In genomic region chr5:168468836-168469235, GRCh38 we compare ENCODE assay signal across 24 cellular contexts. TPM values are rescaled to one million over a fixed set of nuclear protein-coding genes. Genes with fewer than 3 reads are reported as not detected.
DNase-seq lines count a peak whose midpoint lies in the region; ATAC-seq and TF ChIP-seq lines count a peak whose summit lies in the region.
"Had no signal": no experiment of that assay in that cellular context is flagged by ENCODE, and none has a peak within 500 bp of the region (broad histone marks: within the 10 kb centered on the region; RNA-seq: fewer than 3 reads in every experiment).

No MANE protein-coding gene starts in this region.

- no peak overlapping the region for H3K9ac ChIP-seq in adipocyte (ENCODE audit: low read length)

- H3K4me3 ChIP-seq in adipocyte (ENCODE audit: low read length), result no peak overlapping the region
- H3K4me3 ChIP-seq in heart left ventricle, result no peak overlapping the region
- H3K4me3 ChIP-seq in right lobe of liver, result no peak overlapping the region
- H3K4me3 ChIP-seq: prostate gland, tibial nerve had no signal

- ATAC-seq in heart left ventricle, result no peak
- no peak for ATAC-seq in right lobe of liver
- ATAC-seq: CD8-positive, alpha-beta T cell; natural killer cell treated with Interleukin-12 subunit alpha and Interleukin-12 subunit beta and Interleukin-15 and Interleukin-18, amount 100 ng/mL, for 72 hours had no signal

- intact Hi-C loops in heart left ventricle (cut with DNase I), result no loop called here
- intact Hi-C loops in right lobe of liver (cut with DNase I), result no loop called here

- DNase-seq in A172 (ENCODE audit: low spot score) (peak; percentile 44), GM03348 (ENCODE audit: low spot score) (peak; percentile 61), adipocyte (ENCODE audit: low read depth) (peak; percentile 31), foreskin melanocyte (peak; percentile 45), NCI-H2081 (lab: John Stamatoyannopoulos, UW) (no peak), heart left ventricle (no peak), GOT3 (lab: John Stamatoyannopoulos, UW) (no peak), right lobe of liver (no peak)
- DNase-seq: 8988T; activated CD4-positive, alpha-beta memory T cell treated with anti-CD3 and anti-CD28 coated beads for 36 hours; activated T-cell treated with anti-CD3 and anti-CD28 coated beads, Interleukin-2, amount 50 U/mL, for 24 hours; CD8-positive, alpha-beta T cell; KG1; mammary epithelial cell; NCI-H1105; NCI-H2107; NCI-H524; Right ventricle myocardium superior; stimulated activated CD4-positive, alpha-beta T cell treated with anti-CD3 and anti-CD28 coated beads, Interleukin-12 subunit alpha, Interleukin-12 subunit beta, amount 100 ng/mL, for 4 hours; T-helper 1 cell had no signal

- no peaks in the 10 kb centered on the region for H3K27me3 ChIP-seq in adipocyte (replicated peaks; ENCODE audit: control insufficient read depth, insufficient read depth, low read length)
- H3K27me3 ChIP-seq in heart left ventricle, result no peaks in the 10 kb centered on the region
- H3K27me3 ChIP-seq in right lobe of liver, result no peaks in the 10 kb centered on the region
- H3K27me3 ChIP-seq: tibial nerve had no signal

- peaks cover 17% of the 10 kb centered on the region for H3K4me1 ChIP-seq in adipocyte (ENCODE audit: control insufficient read depth, insufficient read depth, low read length)
- H3K4me1 ChIP-seq in heart left ventricle, result peaks cover 0 to 3% (median 0%) of the 10 kb centered on the region in 12 donors
- no peaks in the 10 kb centered on the region for H3K4me1 ChIP-seq in right lobe of liver
- H3K4me1 ChIP-seq: prostate gland, tibial nerve had no signal

- TF ChIP-seq CTCF in heart left ventricle (IDR thresholded peaks at IDR 0.05), result no peak
- TF ChIP-seq CTCF in right lobe of liver (IDR thresholded peaks at IDR 0.05), result no peak

- H3K27ac ChIP-seq in heart left ventricle, result no peak overlapping the region
- H3K27ac ChIP-seq in right lobe of liver, result no peak overlapping the region
- H3K27ac ChIP-seq: epithelial cell of prostate, prostate gland, tibial nerve had no signal

- no peaks in the 10 kb centered on the region for H3K9me3 ChIP-seq in adipocyte (ENCODE audit: control insufficient read depth, low read length)
- H3K9me3 ChIP-seq in heart left ventricle, result no peaks in the 10 kb centered on the region
- H3K9me3 ChIP-seq in right lobe of liver, result no peaks in the 10 kb centered on the region
- H3K9me3 ChIP-seq: prostate gland, tibial nerve had no signal

- H3K36me3 ChIP-seq in adipocyte (ENCODE audit: control insufficient read depth, insufficient read depth, low read length, severe bottlenecking), result no peaks in the 10 kb centered on the region
- no peaks in the 10 kb centered on the region for H3K36me3 ChIP-seq in heart left ventricle
- H3K36me3 ChIP-seq in right lobe of liver, result peaks cover 0 to 19% (median 11%) of the 10 kb centered on the region in 4 donors
- H3K36me3 ChIP-seq: tibial nerve had no signal

- TF ChIP-seq POLR2A in heart left ventricle (IDR thresholded peaks at IDR 0.05) (no peak), right lobe of liver (IDR thresholded peaks at IDR 0.05) (no peak)

- 61 to 81% (median 77%) methylated on average over 8 of the region's 8 CpGs for WGBS in heart left ventricle, 4 donors
- WGBS in right lobe of liver (ENCODE audit: insufficient coverage, low coverage, low lambda C conversion rate, missing lambda C conversion rate), result 91% methylated on average over 8 of the region's 8 CpGs

RNA-seq across cellular contexts. Expression of gene RARS1, which starts 17.4 kb away (rescaled TPM):
- 250 and 258 TPM in 2 replicates for total RNA-seq in A172 (2014; rRNA removed; shearing (Covaris generic))
- total RNA-seq in heart left ventricle, result 10 to 100 TPM; 38.1 to 64.4 (median 48.6) TPM
- polyA plus RNA-seq in heart left ventricle, result 10 to 100 TPM; 21.1 to 60.2 TPM
- 10 to 100 TPM; 25.7 to 41.1 (median 38.9) TPM for total RNA-seq in right lobe of liver

Comparison
In these comparisons a context has a peak if more than half of its experiments do, and no peak if none do; other contexts are left out.
1. DNase-seq: peak in A172 (single experiment), GM03348 (single experiment), adipocyte (single experiment) and foreskin melanocyte (single experiment); none in NCI-H2081 (0 of 2), heart left ventricle (0 of 5), GOT3 (single experiment) and right lobe of liver (0 of 3).